ENCODE assay signal across 1 cellular context in genomic region chr10:79131730-79132644, GRCh38.
TF ChIP-seq lines count a peak whose summit lies in the region.

No MANE protein-coding gene starts in this region.

TF ChIP-seq in HepG2, 621 proteins besides CTCF, POLR2A, EP300 and RAD21 (continued from another document and continues in another):
- TF ChIP-seq ZBED4 (CRISPR knock-in tag; IDR thresholded peaks at IDR 0.05; ENCODE audit: borderline replicate concordance) (no peak), RFX5 (IDR thresholded peaks at IDR 0.05; ENCODE audit: low read depth, low read length) (no peak), NR0B2 (CRISPR knock-in tag; IDR thresholded peaks at IDR 0.05) (no peak), ARID4A (CRISPR knock-in tag; IDR thresholded peaks at IDR 0.05; ENCODE audit: borderline replicate concordance) (no peak), POLR2AphosphoS2 (IDR thresholded peaks at IDR 0.05; ENCODE audit: low read depth, low read length) (no peak), ZBTB33 (CRISPR knock-in tag; IDR thresholded peaks at IDR 0.05) (peak; percentile 92), TERF1 (CRISPR knock-in tag; IDR thresholded peaks at IDR 0.05) (no peak), ZNF646 (CRISPR knock-in tag; IDR thresholded peaks at IDR 0.05) (no peak), KMT2A (CRISPR knock-in tag; IDR thresholded peaks at IDR 0.05) (no peak), ZNF629 (CRISPR knock-in tag; conservative IDR thresholded peaks at IDR 0.05) (0 out of 2 replicates have a peak, but pooled peaks have one; percentile 10), ELF4 (CRISPR knock-in tag; IDR thresholded peaks at IDR 0.05; ENCODE audit: borderline replicate concordance) (no peak), ZNF205 (CRISPR knock-in tag; IDR thresholded peaks at IDR 0.05) (no peak), ZNF737 (CRISPR knock-in tag; IDR thresholded peaks at IDR 0.05; ENCODE audit: borderline replicate concordance) (no peak), SRF (IDR thresholded peaks at IDR 0.05; ENCODE audit: low read depth, low read length) (no peak), HNRNPK (IDR thresholded peaks at IDR 0.05; ENCODE audit: low read depth, low read length, poor library complexity, severe bottlenecking) (no peak), TRIM22 (IDR thresholded peaks at IDR 0.05) (no peak), ZFP91 (CRISPR knock-in tag; IDR thresholded peaks at IDR 0.05; ENCODE audit: borderline replicate concordance) (0 out of 2 replicates have a peak, but pooled peaks have one; percentile 21), HMGXB3 (CRISPR knock-in tag; IDR thresholded peaks at IDR 0.05; ENCODE audit: borderline replicate concordance) (no peak), HOXA3 (CRISPR knock-in tag; IDR thresholded peaks at IDR 0.05) (peak; percentile 39; the same call in 1 of the 2 replicates), ZSCAN31 (CRISPR knock-in tag; IDR thresholded peaks at IDR 0.05; ENCODE audit: low read depth) (no peak)
